9 cellular contexts compared by ENCODE assay signal in genomic region chr11:128684582-128685382, GRCh38. TPM values are rescaled to one million over a fixed set of nuclear protein-coding genes. Genes with fewer than 3 reads are reported as not detected.
DNase-seq lines count a peak whose midpoint lies in the region.
"Had no signal": no experiment of that assay in that cellular context is flagged by ENCODE, and none has a peak within 500 bp of the region (broad histone marks: within the 10 kb centered on the region; RNA-seq: fewer than 3 reads in every experiment).

No MANE protein-coding gene starts in this region.

- H3K27ac Mint-ChIP-seq in activated naive CD4-positive, alpha-beta T cell treated with anti-CD3 and anti-CD28 coated beads, Interleukin-2, amount 50 U/mL, for 24 hours = no peak overlapping the region
- H3K27ac Mint-ChIP-seq in activated naive CD8-positive, alpha-beta T cell treated with anti-CD3 and anti-CD28 coated beads for 36 hours = no peak overlapping the region

- H3K27me3 Mint-ChIP-seq in activated naive CD4-positive, alpha-beta T cell treated with anti-CD3 and anti-CD28 coated beads, Interleukin-2, amount 50 U/mL, for 24 hours = peaks cover 13% of the 10 kb centered on the region
- peaks cover 40% of the 10 kb centered on the region for H3K27me3 Mint-ChIP-seq in activated naive CD8-positive, alpha-beta T cell treated with anti-CD3 and anti-CD28 coated beads for 36 hours

- no peaks in the 10 kb centered on the region for H3K9me3 ChIP-seq in subcutaneous abdominal adipose tissue (ENCODE audit: control insufficient read depth in 5 of 5, low read length in 5 of 5)

- no peak overlapping the region for H3K27ac ChIP-seq in subcutaneous abdominal adipose tissue (ENCODE audit: low read depth, low read length)

- DNase-seq in activated naive CD4-positive, alpha-beta T cell (lab: John Stamatoyannopoulos, UW) = no peak
- DNase-seq in activated naive CD8-positive, alpha-beta T cell treated with anti-CD3 and anti-CD28 coated beads for 36 hours = no peak
- DNase-seq in iPS-NIHi7 (ENCODE audit: extremely low spot score) = peak; percentile 59
- no peak for DNase-seq in NCI-H345 treated with DMSO at 0.1 percent for 48 hours (lab: John Stamatoyannopoulos, UW; ENCODE audit: unreplicated experiment)
- DNase-seq in DMS153 (lab: John Stamatoyannopoulos, UW) = no peak
- DNase-seq in NCI-H774 (lab: John Stamatoyannopoulos, UW) = no peak
- DNase-seq: left cardiac atrium had no signal

- H3K9ac ChIP-seq in subcutaneous abdominal adipose tissue (ENCODE audit: low read length in 5 of 5) = no peak overlapping the region

- no peaks in the 10 kb centered on the region for H3K9me3 Mint-ChIP-seq in activated naive CD4-positive, alpha-beta T cell treated with anti-CD3 and anti-CD28 coated beads, Interleukin-2, amount 50 U/mL, for 24 hours
- H3K9me3 Mint-ChIP-seq in activated naive CD8-positive, alpha-beta T cell treated with anti-CD3 and anti-CD28 coated beads for 36 hours = no peaks in the 10 kb centered on the region

- no peaks in the 10 kb centered on the region for H3K36me3 Mint-ChIP-seq in activated naive CD4-positive, alpha-beta T cell treated with anti-CD3 and anti-CD28 coated beads, Interleukin-2, amount 50 U/mL, for 24 hours
- no peaks in the 10 kb centered on the region for H3K36me3 Mint-ChIP-seq in activated naive CD8-positive, alpha-beta T cell treated with anti-CD3 and anti-CD28 coated beads for 36 hours

- peaks cover 6 to 29% (median 26%) of the 10 kb centered on the region in 5 donors for H3K4me1 ChIP-seq in subcutaneous abdominal adipose tissue (ENCODE audit: control insufficient read depth in 5 of 5, insufficient read depth in 5 of 5, low read length in 5 of 5)

- H3K4me1 Mint-ChIP-seq in activated naive CD4-positive, alpha-beta T cell treated with anti-CD3 and anti-CD28 coated beads, Interleukin-2, amount 50 U/mL, for 24 hours = peaks cover 48% of the 10 kb centered on the region
- H3K4me1 Mint-ChIP-seq in activated naive CD8-positive, alpha-beta T cell treated with anti-CD3 and anti-CD28 coated beads for 36 hours = peaks cover 41% of the 10 kb centered on the region

- peaks cover 13 to 39% (median 35%) of the 10 kb centered on the region in 5 donors for H3K27me3 ChIP-seq in subcutaneous abdominal adipose tissue (ENCODE audit: control insufficient read depth in 5 of 5, insufficient read depth in 4 of 5, low read length in 5 of 5)

- no peaks in the 10 kb centered on the region for H3K36me3 ChIP-seq in subcutaneous abdominal adipose tissue (ENCODE audit: control insufficient read depth in 5 of 5, insufficient read depth in 5 of 5, low read length in 5 of 5)

- H3K4me3 Mint-ChIP-seq in activated naive CD4-positive, alpha-beta T cell treated with anti-CD3 and anti-CD28 coated beads, Interleukin-2, amount 50 U/mL, for 24 hours = peak overlapping the region; percentile 71
- peak overlapping the region; percentile 79 for H3K4me3 Mint-ChIP-seq in activated naive CD8-positive, alpha-beta T cell treated with anti-CD3 and anti-CD28 coated beads for 36 hours

- peak overlapping the region in 3 of 5 donors; percentile 31 to 52 (median 34) for H3K4me3 ChIP-seq in subcutaneous abdominal adipose tissue (ENCODE audit: low read depth in 1 of 5, low read length in 5 of 5)

RNA-seq across cellular contexts. Expression of gene FLI1, which starts 9.1 kb away (rescaled TPM):
- total RNA-seq in activated naive CD8-positive, alpha-beta T cell treated with anti-CD3 and anti-CD28 coated beads for 36 hours = 10 to 100 TPM; 37.5 to 38.9 TPM
